23 cellular contexts compared by ENCODE assay signal in genomic region chr6:162092816-162093502, GRCh38.
"Had no signal": no experiment of that assay in that cellular context is flagged by ENCODE, and none has a peak within 500 bp of the region (broad histone marks: within the 10 kb centered on the region; RNA-seq: fewer than 3 reads in every experiment).

No MANE protein-coding gene starts in this region.

- H3K4me1 ChIP-seq: colonic mucosa, gastrocnemius medialis, pancreas, right lobe of liver, tibial nerve, upper lobe of left lung had no signal

- H3K9me3 ChIP-seq: colonic mucosa, gastrocnemius medialis, pancreas, right lobe of liver, thoracic aorta, tibial nerve, upper lobe of left lung had no signal

- ATAC-seq: esophagus mucosa; gastrocnemius medialis; natural killer cell; right lobe of liver; stimulated activated naive B cell treated with anti-CD40 and anti-IgM and Interleukin-4, amounts not matched to agents 10 μg/mL and 1 μg/mL and 100 μg/mL, for 72 hours had no signal

- H3K36me3 ChIP-seq: colonic mucosa, gastrocnemius medialis, pancreas, right lobe of liver, thoracic aorta, tibial nerve, upper lobe of left lung had no signal

- H3K4me3 ChIP-seq: colonic mucosa, gastrocnemius medialis, pancreas, right lobe of liver, thoracic aorta, tibial nerve, upper lobe of left lung had no signal

- H3K27me3 ChIP-seq: colonic mucosa, gastrocnemius medialis, pancreas, right lobe of liver, tibial nerve, upper lobe of left lung had no signal

- DNase-seq: colonic mucosa; effector CD8-positive, alpha-beta T cell; endodermal cell; foreskin fibroblast; gastrocnemius medialis; hypothalamus; immature natural killer cell; islet precursor cell; kidney glomerular epithelial cell; natural killer cell; occipital lobe; pancreas; retina; right lobe of liver; small intestine; stimulated activated CD4-positive, alpha-beta T cell treated with anti-CD3 and anti-CD28 coated beads, Interleukin-15, amount 100 ng/mL, for 24 hours; stimulated activated CD4-positive, alpha-beta T cell treated with anti-CD3 and anti-CD28 coated beads, Interleukin-2, amount 100 ng/mL, for 48 hours; stimulated activated naive B cell treated with anti-CD40 and anti-IgM and Interleukin-4, amounts not matched to agents 10 μg/mL and 1 μg/mL and 100 μg/mL, for 72 hours; upper lobe of left lung had no signal

- H3K27ac ChIP-seq: colonic mucosa, epithelial cell of prostate, gastrocnemius medialis, right lobe of liver, thoracic aorta, tibial nerve, upper lobe of left lung had no signal
